Comparison of ENCODE assay signal across 9 cellular contexts in the genomic region with DNA sequence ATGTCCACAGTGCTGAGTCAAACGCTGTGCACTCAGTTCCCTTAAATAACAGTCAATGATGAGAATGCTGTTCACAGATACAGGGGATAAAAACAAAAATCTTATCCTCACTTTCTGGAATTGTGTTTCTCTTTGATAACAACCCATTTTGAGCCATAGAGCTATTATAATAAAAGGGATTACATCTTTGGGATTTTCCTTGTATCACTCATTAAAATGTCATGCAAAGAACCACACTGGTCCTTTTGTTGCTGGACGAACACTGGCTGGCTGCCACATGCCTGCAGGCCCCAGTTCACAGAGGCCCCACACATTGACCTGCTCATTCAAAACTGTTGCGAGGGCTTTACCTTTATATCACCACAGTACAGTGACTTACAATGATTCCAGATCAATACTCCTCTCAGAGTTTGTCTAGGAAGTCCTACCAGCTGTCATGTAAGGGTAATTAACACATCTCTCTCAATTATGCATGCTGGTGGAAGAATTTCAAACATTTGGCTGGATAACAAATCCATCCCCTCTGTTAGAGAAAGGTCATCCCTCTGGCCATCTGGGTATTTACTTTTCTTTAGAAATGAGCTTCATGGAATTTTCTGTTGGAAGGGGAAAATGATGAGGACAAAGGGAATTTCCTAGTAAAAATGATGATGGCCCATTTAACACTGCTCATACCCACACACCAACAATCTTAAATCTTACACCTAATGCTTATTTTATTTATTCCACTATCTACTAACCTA.
A peak's percentile ranks its signal among the peaks of the same experiment; 100 is the strongest.
DNase-seq lines count a peak whose midpoint lies in the region; ATAC-seq and TF ChIP-seq lines count a peak whose summit lies in the region.
"Had no signal": no experiment of that assay in that cellular context is flagged by ENCODE, and none has a peak within 500 bp of the region (broad histone marks: within the 10 kb centered on the region; RNA-seq: fewer than 3 reads in every experiment).

No MANE protein-coding gene starts in this region.

- no peak for DNase-seq in Caco-2
- peak; percentile 61 to 74 for DNase-seq in SHP77 (lab: John Stamatoyannopoulos, UW)
- peak; percentile 29 for DNase-seq in fibroblast of gingiva (ENCODE audit: low read depth)
- DNase-seq in neural progenitor cell (ENCODE audit: low spot score) = peak; percentile 50
- no peak for DNase-seq in activated CD4-positive, alpha-beta T cell treated with anti-CD3 and anti-CD28 coated beads for 1 hour
- DNase-seq in activated T-helper 2 cell treated with anti-CD3 and anti-CD28 coated beads, Interferon-gamma antibody, Interleukin-2, Interleukin-4, amounts not matched to agents 10 μg/mL and 5 μg/mL and 100 μg/mL, durations not matched to agents 14 hours and 24 hours and 36 hours (ENCODE audit: low spot score) = no peak
- no peak for DNase-seq in activated naive CD4-positive, alpha-beta T cell treated with anti-CD3 and anti-CD28 coated beads, Interleukin-2, amount 50 U/mL, for 16 hours
- DNase-seq: naive B cell had no signal

- H3K9me3 Mint-ChIP-seq in Caco-2 (ENCODE audit: unreplicated experiment) (peaks cover 15% of the 10 kb centered on the region), neural progenitor cell (no peaks in the 10 kb centered on the region)
- H3K9me3 Mint-ChIP-seq in activated T-helper 2 cell treated with anti-CD3 and anti-CD28 coated beads, Interferon-gamma antibody, Interleukin-2, Interleukin-4, amounts not matched to agents 10 μg/mL and 5 μg/mL and 100 μg/mL, durations not matched to agents 14 hours and 24 hours and 36 hours = no peaks in the 10 kb centered on the region
- H3K9me3 Mint-ChIP-seq: naive B cell had no signal

- H3K27ac Mint-ChIP-seq in Caco-2 (ENCODE audit: unreplicated experiment) (peak overlapping the region; percentile 84), neural progenitor cell (no peak overlapping the region)
- no peak overlapping the region for H3K27ac Mint-ChIP-seq in activated T-helper 2 cell treated with anti-CD3 and anti-CD28 coated beads, Interferon-gamma antibody, Interleukin-2, Interleukin-4, amounts not matched to agents 10 μg/mL and 5 μg/mL and 100 μg/mL, durations not matched to agents 14 hours and 24 hours and 36 hours

- CTCF ChIA-PET in Caco-2 (lab: Charles Lee) = interaction anchor here (0.5 to 1.0 kb wide), 2 partner anchors 83 to 198 kb away, joined by 4 read pairs; no protein-coding TSS in a partner anchor

- H3K4me2 ChIP-seq in neural progenitor cell = peak overlapping the region; percentile 11

- intact Hi-C loops in Caco-2 (cut with micrococcal nuclease; ENCODE audit: unreplicated experiment) = loop anchor here (1.0 to 2.0 kb wide), 3 partner anchors 21 to 47 kb away; no protein-coding TSS in a partner anchor
- intact Hi-C loops in activated T-helper 2 cell treated with anti-CD3 and anti-CD28 coated beads, Interferon-gamma antibody, Interleukin-2, Interleukin-4, amounts not matched to agents 10 μg/mL and 5 μg/mL and 100 μg/mL, durations not matched to agents 14 hours and 24 hours and 36 hours (cut with micrococcal nuclease) = no loop called here

- no peaks in the 10 kb centered on the region for H4K20me1 ChIP-seq in neural progenitor cell (ENCODE audit: low read depth)

- H3K36me3 ChIP-seq in Caco-2 (ENCODE audit: control insufficient read depth, insufficient read depth, low read length) = no peaks in the 10 kb centered on the region
- H3K36me3 ChIP-seq in neural progenitor cell = no peaks in the 10 kb centered on the region

- H3K36me3 Mint-ChIP-seq in Caco-2 (ENCODE audit: insufficient read depth, unreplicated experiment) (peaks cover 17% of the 10 kb centered on the region), neural progenitor cell (no peaks in the 10 kb centered on the region)
- H3K36me3 Mint-ChIP-seq in activated T-helper 2 cell treated with anti-CD3 and anti-CD28 coated beads, Interferon-gamma antibody, Interleukin-2, Interleukin-4, amounts not matched to agents 10 μg/mL and 5 μg/mL and 100 μg/mL, durations not matched to agents 14 hours and 24 hours and 36 hours (ENCODE audit: low read depth) = peaks cover 9% of the 10 kb centered on the region

- H3K4me3 ChIP-seq in Caco-2 (ENCODE audit: low read depth, low read length) (no peak overlapping the region), neural progenitor cell (no peak overlapping the region)

- H3K9me3 ChIP-seq in Caco-2 (no peaks in the 10 kb centered on the region), neural progenitor cell (ENCODE audit: low read depth) (no peaks in the 10 kb centered on the region)

- BruUV-seq in Caco-2 (replicated peaks; lab: Mats Ljungman, UMichigan) = no TSS peak

- POLR2A ChIA-PET in Caco-2 (lab: Charles Lee) = interaction anchor here (0.5 kb wide), 1 partner anchor 92 kb away, joined by 5 read pairs; no protein-coding TSS in a partner anchor

- H3K27me3 Mint-ChIP-seq in Caco-2 (ENCODE audit: insufficient read depth, unreplicated experiment) (no peaks in the 10 kb centered on the region), neural progenitor cell (ENCODE audit: insufficient read depth, low read depth) (no peaks in the 10 kb centered on the region)
- no peaks in the 10 kb centered on the region for H3K27me3 Mint-ChIP-seq in activated T-helper 2 cell treated with anti-CD3 and anti-CD28 coated beads, Interferon-gamma antibody, Interleukin-2, Interleukin-4, amounts not matched to agents 10 μg/mL and 5 μg/mL and 100 μg/mL, durations not matched to agents 14 hours and 24 hours and 36 hours (ENCODE audit: low read depth)
- H3K27me3 Mint-ChIP-seq: naive B cell had no signal

- H2AFZ ChIP-seq in neural progenitor cell (replicated peaks) = no peak overlapping the region

- peaks cover 31% of the 10 kb centered on the region for H3K4me1 Mint-ChIP-seq in Caco-2 (ENCODE audit: low read depth, unreplicated experiment)
- peaks cover 31% of the 10 kb centered on the region for H3K4me1 Mint-ChIP-seq in neural progenitor cell
- peaks cover 4% of the 10 kb centered on the region for H3K4me1 Mint-ChIP-seq in activated T-helper 2 cell treated with anti-CD3 and anti-CD28 coated beads, Interferon-gamma antibody, Interleukin-2, Interleukin-4, amounts not matched to agents 10 μg/mL and 5 μg/mL and 100 μg/mL, durations not matched to agents 14 hours and 24 hours and 36 hours (ENCODE audit: low read depth)

- ATAC-seq in GM21529 (IDR thresholded peaks at IDR 0.05; ENCODE audit: unreplicated experiment) = no peak

- TF ChIP-seq CTCF in Caco-2 (IDR thresholded peaks at IDR 0.05; ENCODE audit: insufficient read depth in 1 of 2, low read depth in 1 of 2, low read length in 1 of 2, severe bottlenecking in 1 of 2, unreplicated experiment in 1 of 2) = no peak
- no peak for TF ChIP-seq CTCF in neural progenitor cell (IDR thresholded peaks at IDR 0.05)

- H3K79me2 ChIP-seq in neural progenitor cell (ENCODE audit: low read depth) = no peaks in the 10 kb centered on the region

- peak overlapping the region; percentile 13 for H3K4me3 Mint-ChIP-seq in Caco-2 (ENCODE audit: unreplicated experiment)
- H3K4me3 Mint-ChIP-seq in neural progenitor cell = no peak overlapping the region
- H3K4me3 Mint-ChIP-seq in activated T-helper 2 cell treated with anti-CD3 and anti-CD28 coated beads, Interferon-gamma antibody, Interleukin-2, Interleukin-4, amounts not matched to agents 10 μg/mL and 5 μg/mL and 100 μg/mL, durations not matched to agents 14 hours and 24 hours and 36 hours (ENCODE audit: low read depth) = no peak overlapping the region
- H3K4me3 Mint-ChIP-seq: naive B cell had no signal

- no peaks in the 10 kb centered on the region for H3K27me3 ChIP-seq in Caco-2 (replicated peaks; ENCODE audit: control insufficient read depth, insufficient read depth, low read length)
- H3K27me3 ChIP-seq in neural progenitor cell = no peaks in the 10 kb centered on the region

- H3K27ac ChIP-seq in neural progenitor cell = peak overlapping the region; percentile 42

- peaks cover 50% of the 10 kb centered on the region for H3K4me1 ChIP-seq in Caco-2
- peaks cover 12% of the 10 kb centered on the region for H3K4me1 ChIP-seq in neural progenitor cell

- no peaks in the 10 kb centered on the region for H3F3A ChIP-seq in neural progenitor cell (ENCODE audit: low read depth)

- no peak overlapping the region for H3K9ac ChIP-seq in neural progenitor cell

Comparison
In these comparisons a context has a peak if more than half of its experiments do, and no peak if none do; other contexts are left out.
1. DNase-seq: peak in SHP77 (2 of 2), fibroblast of gingiva (single experiment) and neural progenitor cell (single experiment); none in Caco-2 (0 of 2), activated CD4-positive, alpha-beta T cell treated with anti-CD3 and anti-CD28 coated beads for 1 hour (single experiment), activated T-helper 2 cell treated with anti-CD3 and anti-CD28 coated beads, Interferon-gamma antibody, Interleukin-2, Interleukin-4, amounts not matched to agents 10 μg/mL and 5 μg/mL and 100 μg/mL, durations not matched to agents 14 hours and 24 hours and 36 hours (single experiment) and activated naive CD4-positive, alpha-beta T cell treated with anti-CD3 and anti-CD28 coated beads, Interleukin-2, amount 50 U/mL, for 16 hours (single experiment).